In genomic region chr10:82242778-82243177, GRCh38 we compare ENCODE assay signal across 13 cellular contexts.
DNase-seq lines count a peak whose midpoint lies in the region; ATAC-seq and TF ChIP-seq lines count a peak whose summit lies in the region.
"Had no signal": no experiment of that assay in that cellular context is flagged by ENCODE, and none has a peak within 500 bp of the region (broad histone marks: within the 10 kb centered on the region; RNA-seq: fewer than 3 reads in every experiment).

No MANE protein-coding gene starts in this region.

- H3K27me3 ChIP-seq in hepatocyte (no peaks in the 10 kb centered on the region), lung (ENCODE audit: control insufficient read depth, insufficient read depth) (no peaks in the 10 kb centered on the region), H9 (ENCODE audit: insufficient read depth, low read length) (no peaks in the 10 kb centered on the region)
- H3K27me3 ChIP-seq: BLaER1 had no signal

- no peaks in the 10 kb centered on the region; a peak in 2 of 5 replicates for H3K9me3 Mint-ChIP-seq in H9

- TF ChIP-seq CTCF in hepatocyte (IDR thresholded peaks at IDR 0.05; ENCODE audit: poor library complexity) (no peak), lung (IDR thresholded peaks at IDR 0.05; ENCODE audit: control extremely low read depth, extremely low read depth) (no peak), H9 (conservative IDR thresholded peaks at IDR 0.05) (no peak)

- peaks cover 2% of the 10 kb centered on the region for H3K79me1 ChIP-seq in H9 (ENCODE audit: insufficient read depth, low read depth, low read length, poor library complexity, severe bottlenecking)

- H3K14ac ChIP-seq in H9 (ENCODE audit: insufficient read depth, low read length), result no peak overlapping the region

- H3K27ac Mint-ChIP-seq in H9, result no peak overlapping the region
- H3K27ac Mint-ChIP-seq: CD8-positive, alpha-beta memory T cell had no signal

- ATAC-seq in lung (ENCODE audit: insufficient read depth, low FRiP score) (peak; percentile 73), GM18907 (IDR thresholded peaks at IDR 0.05; ENCODE audit: unreplicated experiment) (no peak)

- H3K4ac ChIP-seq in H9 (ENCODE audit: low read depth, low read length), result no peak overlapping the region

- no peaks in the 10 kb centered on the region for H3K36me3 ChIP-seq in hepatocyte (replicated peaks; ENCODE audit: insufficient read depth, low read depth)
- H3K36me3 ChIP-seq in lung (ENCODE audit: control insufficient read depth in 2 of 2, insufficient read depth in 2 of 2, low read length in 2 of 2), result no peaks in the 10 kb centered on the region

- H3K79me2 ChIP-seq in hepatocyte, result no peaks in the 10 kb centered on the region
- H3K79me2 ChIP-seq in H9 (ENCODE audit: insufficient read depth, low read length), result no peaks in the 10 kb centered on the region

- H4K91ac ChIP-seq in H9 (ENCODE audit: insufficient read length, low read depth, low read length), result no peak overlapping the region

- H3K4me3 ChIP-seq in hepatocyte (no peak overlapping the region), lung (no peak overlapping the region)
- H3K4me3 ChIP-seq: BLaER1 had no signal

- no peak overlapping the region for H3K27ac ChIP-seq in hepatocyte
- H3K27ac ChIP-seq in lung (ENCODE audit: low read depth in 1 of 2, low read length in 1 of 2), result no peak overlapping the region
- H3K27ac ChIP-seq in H9 (ENCODE audit: insufficient read length, low read depth, low read length), result no peak overlapping the region
- H3K27ac ChIP-seq: BLaER1 had no signal

- no peak overlapping the region for H3K23ac ChIP-seq in H9 (ENCODE audit: insufficient read length, low read depth, low read length)

- H3K9ac ChIP-seq in H9 (ENCODE audit: extremely low read depth, insufficient read length, low read length), result no peak overlapping the region
- H3K9ac ChIP-seq: BLaER1 had no signal

- no peaks in the 10 kb centered on the region for H3K9me2 ChIP-seq in hepatocyte (replicated peaks; ENCODE audit: insufficient read depth)

- no peak overlapping the region for H2BK120ac ChIP-seq in H9 (ENCODE audit: low read depth, low read length, poor library complexity, severe bottlenecking)

- H4K8ac ChIP-seq in H9 (replicated peaks; ENCODE audit: insufficient read length, low read depth, low read length), result no peak overlapping the region

- DNase-seq in NCI-H510A treated with DMSO at 0.1 percent for 48 hours (lab: John Stamatoyannopoulos, UW) (peak; percentile 34), NCI-H510A (lab: John Stamatoyannopoulos, UW) (no peak), hepatocyte (ENCODE audit: low spot score) (peak; percentile 13), lung (ENCODE audit: low spot score) (no peak), H9 (no peak), NCI-H524 (lab: John Stamatoyannopoulos, UW) (no peak)
- DNase-seq: 8988T; AML-193; Caco-2; CD8-positive, alpha-beta memory T cell; H7 had no signal

- no peak overlapping the region for H2BK15ac ChIP-seq in H9 (ENCODE audit: low read depth, low read length)

- 26% methylated on average over 2 of the region's 2 CpGs for WGBS in hepatocyte (ENCODE audit: low lambda C conversion rate, missing lambda C conversion rate)
- 42 to 61% methylated on average over 2 of the region's 2 CpGs for WGBS in lung, 2 donors
- no CpG with 5 or more reads among the region's 2 CpGs for WGBS in H9 (ENCODE audit: extremely low coverage, insufficient read length, low lambda C conversion rate)

- peaks cover 16 to 21% of the 10 kb centered on the region in 2 experiments for H3K4me1 Mint-ChIP-seq in H9
- H3K4me1 Mint-ChIP-seq: CD8-positive, alpha-beta memory T cell had no signal

- no peak overlapping the region for H3K18ac ChIP-seq in H9 (ENCODE audit: insufficient read length, low read depth, low read length)

- no peak overlapping the region for H2BK5ac ChIP-seq in H9 (ENCODE audit: insufficient read length, low read length)

- H3K27me3 Mint-ChIP-seq in H9 (ENCODE audit: low read depth), result peaks cover 34% of the 10 kb centered on the region

- peak overlapping the region; percentile 46 for H3K4me2 ChIP-seq in hepatocyte
- no peak overlapping the region for H3K4me2 ChIP-seq in H9 (ENCODE audit: insufficient read depth, insufficient read length, low read length)
- H3K4me2 ChIP-seq: BLaER1 had no signal

- H3K36me3 Mint-ChIP-seq in H9 (ENCODE audit: insufficient read depth in 1 of 3, low read depth in 3 of 3), result no peaks in the 10 kb centered on the region; a peak in 1 of 7 replicates
- H3K36me3 Mint-ChIP-seq: CD8-positive, alpha-beta memory T cell had no signal

- no peak overlapping the region for H2AK5ac ChIP-seq in H9 (ENCODE audit: insufficient read length, low read length)

- no peak overlapping the region for H4K5ac ChIP-seq in H9 (ENCODE audit: insufficient read length, low read depth, low read length)

- no peak overlapping the region for H3K4me3 Mint-ChIP-seq in H9
- H3K4me3 Mint-ChIP-seq: CD8-positive, alpha-beta memory T cell had no signal

- H3K4me1 ChIP-seq in hepatocyte (ENCODE audit: insufficient read depth), result peaks cover 9% of the 10 kb centered on the region
- H3K4me1 ChIP-seq in lung (ENCODE audit: control insufficient read depth in 2 of 2, insufficient read depth in 2 of 2, low read length in 2 of 2), result no peaks in the 10 kb centered on the region
- peaks cover 4% of the 10 kb centered on the region; the same call in 1 of the 2 replicates for H3K4me1 ChIP-seq in H9 (ENCODE audit: insufficient read depth, low read length)
- H3K4me1 ChIP-seq: BLaER1, Caco-2 had no signal

- no peak overlapping the region for H3K56ac ChIP-seq in H9 (ENCODE audit: insufficient read length, low read depth, low read length)

- no peak overlapping the region for H3T11ph ChIP-seq in H9 (ENCODE audit: low read length)

- no peak overlapping the region for H2BK12ac ChIP-seq in H9 (ENCODE audit: insufficient read length, low read depth, low read length)

- no peaks in the 10 kb centered on the region for H3K23me2 ChIP-seq in H9 (ENCODE audit: insufficient read length, low read depth, low read length, poor library complexity, severe bottlenecking)

- H2AFZ ChIP-seq in hepatocyte, result no peak overlapping the region
- H2AFZ ChIP-seq in H9 (ENCODE audit: low read length), result no peak overlapping the region

- H2BK20ac ChIP-seq in H9 (ENCODE audit: low read depth, low read length, poor library complexity, severe bottlenecking), result no peak overlapping the region

- H4K20me1 ChIP-seq in hepatocyte (ENCODE audit: insufficient read depth, poor library complexity, severe bottlenecking), result no peaks in the 10 kb centered on the region
- no peaks in the 10 kb centered on the region for H4K20me1 ChIP-seq in H9 (ENCODE audit: control insufficient read depth, insufficient read depth, insufficient read length)
- H4K20me1 ChIP-seq: BLaER1 had no signal

- H3K9me3 ChIP-seq in hepatocyte (ENCODE audit: low read depth) (no peaks in the 10 kb centered on the region), lung (ENCODE audit: control insufficient read depth in 2 of 2, insufficient read depth in 1 of 2, low read length in 1 of 2) (peaks cover 0 to 3% of the 10 kb centered on the region in 2 donors), H9 (ENCODE audit: control insufficient read depth, low read depth, low read length) (no peaks in the 10 kb centered on the region)
- H3K9me3 ChIP-seq: BLaER1, Caco-2 had no signal

Comparison
In these comparisons a context has a peak if more than half of its experiments do, and no peak if none do; other contexts are left out.
1. DNase-seq: peak in NCI-H510A treated with DMSO at 0.1 percent for 48 hours (single experiment) and hepatocyte (single experiment); none in NCI-H510A (single experiment), lung (single experiment), H9 (single experiment) and NCI-H524 (0 of 2).